8 cellular contexts compared by ENCODE assay signal in genomic region chr2:178114462-178114861, GRCh38. TPM values are rescaled to one million over a fixed set of nuclear protein-coding genes. Genes with fewer than 3 reads are reported as not detected.
DNase-seq lines count a peak whose midpoint lies in the region; ATAC-seq and TF ChIP-seq lines count a peak whose summit lies in the region.

No MANE protein-coding gene starts in this region.

- peaks cover 29% of the 10 kb centered on the region for H3K79me2 ChIP-seq in MM.1S (ENCODE audit: low read length)

- DNase-seq in stimulated activated naive CD8-positive, alpha-beta T cell treated with anti-CD3 and anti-CD28 coated beads, Interleukin-15, amount 100 ng/mL, for 72 hours: no peak
- no peak for DNase-seq in stimulated activated naive CD8-positive, alpha-beta T cell treated with anti-CD3 and anti-CD28 coated beads, Interleukin-15, Interleukin-2, amounts not matched to agents 100 U/mL and 50 U/mL, for 24 hours
- DNase-seq in MM.1S (peak; percentile 67), type B pancreatic cell (ENCODE audit: extremely low spot score, unreplicated experiment) (no peak), KG1 (lab: John Stamatoyannopoulos, UW) (no peak), iPS-NIHi7 (ENCODE audit: extremely low spot score) (no peak), RKO (ENCODE audit: low spot score) (no peak)

- H3K36me3 ChIP-seq in MM.1S (replicated peaks; ENCODE audit: insufficient read depth, low read length): peaks cover 3% of the 10 kb centered on the region; the same call in 1 of the 2 replicates

- peak overlapping the region; percentile 26; the same call in 1 of the 2 replicates for H2AFZ ChIP-seq in MM.1S (ENCODE audit: low read length)

- H3K27ac Mint-ChIP-seq in stimulated activated naive CD8-positive, alpha-beta T cell treated with anti-CD3 and anti-CD28 coated beads, Interleukin-15, amount 100 ng/mL, for 72 hours: no peak overlapping the region
- no peak overlapping the region for H3K27ac Mint-ChIP-seq in type B pancreatic cell

- H3K27me3 Mint-ChIP-seq in stimulated activated naive CD8-positive, alpha-beta T cell treated with anti-CD3 and anti-CD28 coated beads, Interleukin-15, amount 100 ng/mL, for 72 hours: no peaks in the 10 kb centered on the region
- no peaks in the 10 kb centered on the region for H3K27me3 Mint-ChIP-seq in type B pancreatic cell

- peaks cover 38% of the 10 kb centered on the region for H3K4me1 Mint-ChIP-seq in stimulated activated naive CD8-positive, alpha-beta T cell treated with anti-CD3 and anti-CD28 coated beads, Interleukin-15, amount 100 ng/mL, for 72 hours
- H3K4me1 Mint-ChIP-seq in type B pancreatic cell (ENCODE audit: unreplicated experiment): peaks cover 16% of the 10 kb centered on the region

- H3K9me3 ChIP-seq in MM.1S (replicated peaks; ENCODE audit: insufficient read depth, low read length): no peaks in the 10 kb centered on the region

- H3K4me1 ChIP-seq in MM.1S (ENCODE audit: low read length): peaks cover 6% of the 10 kb centered on the region; the same call in 1 of the 2 replicates

- TF ChIP-seq CTCF in MM.1S (IDR thresholded peaks at IDR 0.05; ENCODE audit: low read length) (no peak), type B pancreatic cell (conservative IDR thresholded peaks at IDR 0.05) (no peak)

- H3K9ac ChIP-seq in MM.1S (ENCODE audit: low read length): peak overlapping the region; percentile 80; the same call in 1 of the 2 replicates

- H3K4me3 Mint-ChIP-seq in stimulated activated naive CD8-positive, alpha-beta T cell treated with anti-CD3 and anti-CD28 coated beads, Interleukin-15, amount 100 ng/mL, for 72 hours: peak overlapping the region; percentile 30 to 48
- H3K4me3 Mint-ChIP-seq in type B pancreatic cell: peak overlapping the region; percentile 65

- H3K9me3 Mint-ChIP-seq in stimulated activated naive CD8-positive, alpha-beta T cell treated with anti-CD3 and anti-CD28 coated beads, Interleukin-15, amount 100 ng/mL, for 72 hours: peaks cover 0 to 7% of the 10 kb centered on the region in 2 donors
- no peaks in the 10 kb centered on the region for H3K9me3 Mint-ChIP-seq in type B pancreatic cell

- H3K27me3 ChIP-seq in MM.1S (replicated peaks; ENCODE audit: insufficient read depth, low read length): no peaks in the 10 kb centered on the region

- peak overlapping the region; percentile 77 for H3K4me2 ChIP-seq in MM.1S (ENCODE audit: low read depth, low read length)

- peaks cover 16% of the 10 kb centered on the region; the same call in 1 of the 2 replicates for H3F3A ChIP-seq in MM.1S (ENCODE audit: insufficient read depth, low read length)

- peak overlapping the region; percentile 99 for H3K4me3 ChIP-seq in MM.1S (ENCODE audit: low read length)

- no peaks in the 10 kb centered on the region for H4K20me1 ChIP-seq in MM.1S (ENCODE audit: insufficient read depth, low read length)

- H3K27ac ChIP-seq in MM.1S (ENCODE audit: low read length): peak overlapping the region; percentile 80; the same call in 1 of the 2 replicates

- peaks cover 4% of the 10 kb centered on the region for H3K36me3 Mint-ChIP-seq in type B pancreatic cell

- ATAC-seq in stimulated activated naive CD8-positive, alpha-beta T cell treated with anti-CD3 and anti-CD28 coated beads, Interleukin-15, amount 100 ng/mL, for 72 hours: no peak
- ATAC-seq in stimulated activated naive CD8-positive, alpha-beta T cell treated with anti-CD3 and anti-CD28 coated beads, Interleukin-15, Interleukin-2, amounts not matched to agents 100 U/mL and 50 U/mL, for 24 hours: no peak
- ATAC-seq in HG02798 (IDR thresholded peaks at IDR 0.05; ENCODE audit: poor library complexity, unreplicated experiment): peak; percentile 54

- no peaks in the 10 kb centered on the region for H3K9me2 ChIP-seq in MM.1S (replicated peaks; ENCODE audit: insufficient read depth, low read length)

RNA-seq across cellular contexts. Expression of gene RBM45, which starts 2.2 kb away (rescaled TPM):
- total RNA-seq in type B pancreatic cell (ENCODE audit: low replicate concordance): 13.1 and 15.1 TPM in 2 replicates

RNA-seq across cellular contexts. Expression of gene PDE11A, which starts 41.9 kb away (rescaled TPM):
- total RNA-seq in type B pancreatic cell (ENCODE audit: low replicate concordance): 0.67 and 2.0 TPM in 2 replicates
